In the genomic region with DNA sequence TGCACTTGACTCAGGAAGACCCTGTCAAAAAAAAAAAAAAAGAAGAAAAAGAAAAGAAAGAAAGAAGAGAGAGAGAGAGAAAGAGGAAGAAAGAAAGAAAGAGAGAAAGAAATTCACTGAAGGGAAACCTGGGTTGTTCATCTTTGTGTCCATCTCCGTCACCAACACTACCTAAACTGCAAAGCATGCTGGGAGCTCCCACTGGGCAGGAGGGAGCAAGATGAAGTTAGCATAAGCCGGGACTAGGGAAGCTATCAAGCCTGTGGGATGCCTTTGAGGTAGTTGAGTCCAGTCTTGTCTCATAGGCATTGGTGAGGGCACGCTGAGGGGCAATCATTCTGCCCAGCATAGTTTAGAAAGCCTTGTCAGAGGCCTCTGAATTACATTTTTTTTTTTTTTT, we compare ENCODE assay signal across 1 cellular context.
A peak's percentile ranks its signal among the peaks of the same experiment; 100 is the strongest.
TF ChIP-seq lines count a peak whose summit lies in the region.

No MANE protein-coding gene starts in this region.

TF ChIP-seq in HepG2, 621 proteins besides CTCF, POLR2A, EP300 and RAD21:
- TF ChIP-seq TEAD2 (CRISPR knock-in tag; IDR thresholded peaks at IDR 0.05): no peak
- TF ChIP-seq SKI (IDR thresholded peaks at IDR 0.05; ENCODE audit: partially characterized antibody): no peak
- TF ChIP-seq ZNF329 (CRISPR knock-in tag; IDR thresholded peaks at IDR 0.05; ENCODE audit: low read depth): no peak
- peak; percentile 81 for TF ChIP-seq ZNF143 (CRISPR knock-in tag; IDR thresholded peaks at IDR 0.05)
- TF ChIP-seq PITX1 (CRISPR knock-in tag; IDR thresholded peaks at IDR 0.05): no peak
- TF ChIP-seq HNRNPUL1 (IDR thresholded peaks at IDR 0.05; ENCODE audit: low read depth, low read length): no peak
